ENCODE assay signal across 29 cellular contexts in genomic region chr1:44454704-44455103, GRCh38. TPM values are rescaled to one million over a fixed set of nuclear protein-coding genes. Genes with fewer than 3 reads are reported as not detected.
DNase-seq lines count a peak whose midpoint lies in the region; ATAC-seq and TF ChIP-seq lines count a peak whose summit lies in the region.
"Had no signal": no experiment of that assay in that cellular context is flagged by ENCODE, and none has a peak within 500 bp of the region (broad histone marks: within the 10 kb centered on the region; RNA-seq: fewer than 3 reads in every experiment).

No MANE protein-coding gene starts in this region.

- H3F3A ChIP-seq in SK-N-SH (replicated peaks; ENCODE audit: insufficient read depth) = no peaks in the 10 kb centered on the region

- no peak overlapping the region for H3K9ac ChIP-seq in SK-N-SH
- H3K9ac ChIP-seq: BLaER1; BLaER1 treated with 17β-estradiol and CSF1 and Interleukin-3, amounts not matched to agents 10 nM and 100 nM had no signal

- POLR2A ChIA-PET in SK-N-SH (lab: Yijun Ruan, JAX) (no interaction called here), HEK293 (lab: Yijun Ruan, JAX) (no interaction called here)

- WGBS in SK-N-SH (ENCODE audit: low lambda C conversion rate) = 59% methylated on average over 3 of the region's 3 CpGs
- WGBS in thyroid gland, 2 donors = 95 to 99% methylated on average over 3 of the region's 3 CpGs

- H3K79me2 ChIP-seq in SK-N-SH (ENCODE audit: insufficient read depth) = no peaks in the 10 kb centered on the region; the same call in 1 of the 2 replicates

- H2AFZ ChIP-seq in SK-N-SH (ENCODE audit: low read depth) = no peak overlapping the region

- TF ChIP-seq CTCF in SK-N-SH (IDR thresholded peaks at IDR 0.05) (no peak), HEK293 (tag by site-specific recombination; IDR thresholded peaks at IDR 0.05) (no peak), thyroid gland (IDR thresholded peaks at IDR 0.05) (no peak)

- H4K20me1 ChIP-seq in SK-N-SH (ENCODE audit: insufficient read depth) = no peaks in the 10 kb centered on the region
- H4K20me1 ChIP-seq: BLaER1; BLaER1 treated with 17β-estradiol and CSF1 and Interleukin-3, amounts not matched to agents 10 nM and 100 nM had no signal

- no peak overlapping the region for H3K27ac ChIP-seq in SK-N-SH (ENCODE audit: low read depth in 2 of 2, low read length in 1 of 2)
- no peak overlapping the region for H3K27ac ChIP-seq in HEK293 (ENCODE audit: extremely low read depth, low read depth, low read length)
- no peak overlapping the region for H3K27ac ChIP-seq in thyroid gland
- H3K27ac ChIP-seq: 22Rv1; A549; BLaER1; BLaER1 treated with 17β-estradiol and CSF1 and Interleukin-3, amounts not matched to agents 10 nM and 100 nM; C4-2B had no signal

- H3K4me3 ChIP-seq in SK-N-SH (ENCODE audit: low read depth in 2 of 2, low read length in 1 of 2) (no peak overlapping the region), HEK293 (ENCODE audit: low read depth, low read length) (no peak overlapping the region), thyroid gland (replicated peaks in 1 of 3) (no peak overlapping the region)
- H3K4me3 ChIP-seq: A549; BLaER1; BLaER1 treated with 17β-estradiol and CSF1 and Interleukin-3, amounts not matched to agents 10 nM and 100 nM had no signal

- no peak for ATAC-seq in SK-N-SH treated with all-trans-retinoic acid at 6 μM for 48 hours
- ATAC-seq: A549; CD8-positive, alpha-beta T cell had no signal

- TF ChIP-seq POLR2A in thyroid gland (IDR thresholded peaks at IDR 0.05) = no peak

- H3K36me3 ChIP-seq in SK-N-SH (replicated peaks in 1 of 2; ENCODE audit: control insufficient read depth in 1 of 2, insufficient read depth in 2 of 2, low read length in 1 of 2) = no peaks in the 10 kb centered on the region
- H3K36me3 ChIP-seq in HEK293 (ENCODE audit: control insufficient read depth in 2 of 2, insufficient read depth in 1 of 2, low read length in 2 of 2) = no peaks in the 10 kb centered on the region
- no peaks in the 10 kb centered on the region for H3K36me3 ChIP-seq in thyroid gland
- H3K36me3 ChIP-seq: BE2C; BLaER1; BLaER1 treated with 17β-estradiol and CSF1 and Interleukin-3, amounts not matched to agents 10 nM and 100 nM had no signal

- CTCF ChIA-PET in SK-N-SH (lab: Yijun Ruan, JAX) = no interaction called here
- CTCF ChIA-PET in HEK293 (lab: Yijun Ruan, JAX) = interaction anchor here (0.6 kb wide), 1 partner anchor 139 kb away, joined by 3 read pairs; no protein-coding TSS in a partner anchor

- no peak overlapping the region for H3K4me2 ChIP-seq in SK-N-SH
- H3K4me2 ChIP-seq: A549; BLaER1; BLaER1 treated with 17β-estradiol and CSF1 and Interleukin-3, amounts not matched to agents 10 nM and 100 nM had no signal

- H3K9me2 ChIP-seq in SK-N-SH = no peaks in the 10 kb centered on the region

- intact Hi-C loops in thyroid gland (cut with DNase I) = no loop called here

- TF ChIP-seq EP300 in SK-N-SH (IDR thresholded peaks at IDR 0.05; ENCODE audit: borderline replicate concordance in 1 of 2, low read depth in 1 of 2, low read length in 1 of 2) = no peak

- DNase-seq in SK-N-SH (no peak), thyroid gland (no peak)
- DNase-seq: 8988T; ACHN; AML-193; BE2C; C1 segment of cervical spinal cord; Caco-2; Calu3; CD4-positive, alpha-beta memory T cell; CD4-positive, alpha-beta T cell; CD4-positive, CD25-positive, alpha-beta regulatory T cell; CD8-positive, alpha-beta memory T cell; CD8-positive, alpha-beta T cell; COR-L47; DMS 273 treated with DMSO at 0.1 percent for 48 hours; DMS153; DMS53; DMS79; DMS79 treated with DMSO at 0.1 percent for 48 hours; DND-41; EL had no signal

- no peak for TF ChIP-seq RAD21 in SK-N-SH (IDR thresholded peaks at IDR 0.05; ENCODE audit: low read length)

- H3K9me3 ChIP-seq in SK-N-SH (no peaks in the 10 kb centered on the region), HEK293 (ENCODE audit: control insufficient read depth, insufficient read depth, low read depth, low read length) (no peaks in the 10 kb centered on the region), thyroid gland (no peaks in the 10 kb centered on the region)
- H3K9me3 ChIP-seq: BE2C had no signal

- H3K27me3 ChIP-seq in SK-N-SH (ENCODE audit: insufficient read depth) = peaks cover 27% of the 10 kb centered on the region; the same call in 1 of the 2 replicates
- H3K27me3 ChIP-seq in thyroid gland = no peaks in the 10 kb centered on the region
- H3K27me3 ChIP-seq: BE2C; BLaER1; BLaER1 treated with 17β-estradiol and CSF1 and Interleukin-3, amounts not matched to agents 10 nM and 100 nM had no signal

- H3K4me1 ChIP-seq in SK-N-SH (ENCODE audit: control insufficient read depth in 1 of 2, insufficient read depth in 2 of 2, low read depth in 1 of 2, low read length in 1 of 2) (no peaks in the 10 kb centered on the region), HEK293 (ENCODE audit: control insufficient read depth, insufficient read depth, low read length) (no peaks in the 10 kb centered on the region), thyroid gland (no peaks in the 10 kb centered on the region)
- H3K4me1 ChIP-seq: A549; BE2C; BLaER1; BLaER1 treated with 17β-estradiol and CSF1 and Interleukin-3, amounts not matched to agents 10 nM and 100 nM; Caco-2 had no signal

TF ChIP-seq in SK-N-SH treated with all-trans-retinoic acid at 6 μM for 48 hours, 23 proteins besides CTCF, POLR2A, EP300 and RAD21:
- TF ChIP-seq PATZ1 (CRISPR knock-in tag; IDR thresholded peaks at IDR 0.05; ENCODE audit: borderline replicate concordance) (no peak), SNAI2 (CRISPR knock-in tag; IDR thresholded peaks at IDR 0.05) (no peak), ZNF8 (CRISPR knock-in tag; IDR thresholded peaks at IDR 0.05) (peak; percentile 79), ZFP3 (CRISPR knock-in tag; IDR thresholded peaks at IDR 0.05) (no peak)

TF ChIP-seq in SK-N-SH, 30 proteins besides CTCF, POLR2A, EP300 and RAD21:
- TF ChIP-seq TAF1 (IDR thresholded peaks at IDR 0.05; ENCODE audit: borderline replicate concordance, low read depth, low read length) (no peak), ELF1 (IDR thresholded peaks at IDR 0.05) (no peak)
TF ChIP-seq in SK-N-SH: peak in this region for 0.

TF ChIP-seq in HEK293, 187 proteins besides CTCF, POLR2A, EP300 and RAD21:
- TF ChIP-seq SETDB1 (IDR thresholded peaks at IDR 0.05; ENCODE audit: insufficient read length, low read length) = no peak
- no peak for TF ChIP-seq ZNF561 (tag by site-specific recombination; IDR thresholded peaks at IDR 0.05; ENCODE audit: borderline replicate concordance)
- no peak for TF ChIP-seq ZNF324 (tag by site-specific recombination; IDR thresholded peaks at IDR 0.05)
- TF ChIP-seq ZNF768 (tag by site-specific recombination; IDR thresholded peaks at IDR 0.05) = no peak
- peak; percentile 85 for TF ChIP-seq ZNF140 (tag by site-specific recombination; IDR thresholded peaks at IDR 0.05)
- peak; percentile 59 for TF ChIP-seq ZNF146 (tag by site-specific recombination; IDR thresholded peaks at IDR 0.05)

RNA-seq across cellular contexts. Expression of gene RNF220, which starts 49.6 kb away (rescaled TPM):
- polyA plus RNA-seq in SK-N-SH (2012; rRNA removed) = 83.7 and 85.2 TPM in 2 replicates
- 60.9 and 78.5 TPM in 2 replicates for polyA plus RNA-seq in SK-N-SH (2012; cell fraction: cytosol; rRNA removed)
- polyA plus RNA-seq in SK-N-SH (2012; cell fraction: nucleus; rRNA removed) = 90.5 and 107 TPM in 2 replicates
- 100 to 1,000 TPM in 2 of 4 donors, 10 to 100 TPM in 2; 88.7 to 117 (median 102) TPM for total RNA-seq in thyroid gland
